8 cellular contexts compared by ENCODE assay signal in the genomic region with DNA sequence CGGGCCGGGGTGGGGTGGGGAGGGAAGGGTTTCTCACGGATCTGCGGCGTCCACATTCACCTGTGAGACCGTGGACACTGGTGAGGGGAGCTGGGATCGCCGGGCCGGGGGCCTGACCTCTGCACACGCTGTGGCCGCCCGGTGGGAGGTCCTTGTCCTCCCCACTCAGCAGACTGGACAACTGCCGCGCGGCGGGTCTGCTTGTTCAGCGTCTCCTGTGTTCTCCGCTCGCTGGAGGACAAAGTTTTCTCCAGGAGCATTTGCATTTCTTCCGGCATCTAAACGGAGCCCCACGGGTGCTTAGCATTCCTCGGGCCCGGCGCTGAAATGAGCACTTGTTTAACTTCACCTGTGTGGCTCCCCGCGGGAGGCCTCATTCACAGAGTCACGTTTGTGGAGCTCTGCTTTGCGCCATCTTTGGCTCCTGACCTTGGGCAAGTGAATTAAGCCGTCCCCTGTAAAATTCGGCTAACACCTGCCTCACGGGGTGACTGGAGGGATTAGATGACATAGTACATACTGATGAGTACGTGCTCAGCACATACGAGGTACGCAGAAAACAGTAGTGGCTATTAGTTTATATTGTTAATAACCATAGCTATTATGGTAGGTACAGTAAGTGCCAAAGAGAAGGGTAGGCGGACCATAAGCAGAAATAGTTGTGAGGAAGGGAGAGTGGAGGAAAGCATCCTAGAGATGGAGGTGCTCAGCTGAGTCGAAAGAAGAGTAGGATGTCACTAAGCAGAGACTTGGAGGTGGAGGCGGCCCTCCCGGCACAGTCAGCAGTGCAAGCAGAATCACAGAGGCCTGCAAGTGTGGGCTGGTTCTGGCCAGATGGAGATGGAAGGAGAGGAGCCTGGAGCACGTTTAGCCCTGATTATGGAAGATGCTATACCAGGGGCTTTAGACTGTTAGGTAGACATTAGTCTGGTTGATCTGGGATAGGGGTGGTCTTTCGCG. TPM values are rescaled to one million over a fixed set of nuclear protein-coding genes. Genes with fewer than 3 reads are reported as not detected.
DNase-seq lines count a peak whose midpoint lies in the region; ATAC-seq, FAIRE-seq and TF ChIP-seq lines count a peak whose summit lies in the region.

No MANE protein-coding gene starts in this region.

- 4 to 5% methylated on average over 42 of the region's 42 CpGs for WGBS in pancreas, 2 donors

- peak overlapping the region; percentile 93 for H3K27ac Mint-ChIP-seq in activated CD8-positive, alpha-beta T cell treated with anti-CD3 and anti-CD28 coated beads, Interleukin-2, amount 10 ng/mL, durations not matched to agents 7 days and 5 days

- ATAC-seq in HG03039 (IDR thresholded peaks at IDR 0.05; ENCODE audit: unreplicated experiment) (peak; percentile 15), pancreas (peak; percentile 32 to 63 (median 60)), HG03095 (IDR thresholded peaks at IDR 0.05; ENCODE audit: unreplicated experiment) (no peak), GM18873 (IDR thresholded peaks at IDR 0.05; ENCODE audit: low FRiP score, unreplicated experiment) (no peak)
- ATAC-seq in activated CD8-positive, alpha-beta T cell treated with anti-CD3 and anti-CD28 coated beads, Interleukin-2, amount 10 ng/mL, durations not matched to agents 7 days and 5 days, result peak; percentile 18

- no peaks in the 10 kb centered on the region for H3K9me3 ChIP-seq in pancreas

- CTCF ChIA-PET in activated CD8-positive, alpha-beta T cell treated with anti-CD3 and anti-CD28 coated beads, Interleukin-2, amount 10 ng/mL, durations not matched to agents 7 days and 5 days (lab: Charles Lee), result interaction anchor here (0.8 to 1.8 kb wide), 6 partner anchors 29 to 412 kb away, joined by 3 to 5 read pairs (median 3); no protein-coding TSS in a partner anchor

- peaks cover 0 to 11% (median 5%) of the 10 kb centered on the region in 3 donors for H3K4me1 ChIP-seq in pancreas

- H3K27ac ChIP-seq in pancreas, result peak overlapping the region; percentile 75 to 91 (median 87)

- DNase-seq in EL (peak; percentile 29), glomerular visceral epithelial cell (ENCODE audit: extremely low spot score) (peak; percentile 20), pancreas (peak in 3 of 6 donors; percentile 48 to 76 (median 56)), NCI-H187 treated with DMSO at 0.1 percent for 48 hours (lab: John Stamatoyannopoulos, UW) (no peak)
- DNase-seq in activated CD8-positive, alpha-beta T cell treated with anti-CD3 and anti-CD28 coated beads, Interleukin-2, amount 10 ng/mL, durations not matched to agents 7 days and 5 days, result peak; percentile 35

- no peaks in the 10 kb centered on the region for H3K9me3 Mint-ChIP-seq in activated CD8-positive, alpha-beta T cell treated with anti-CD3 and anti-CD28 coated beads, Interleukin-2, amount 10 ng/mL, durations not matched to agents 7 days and 5 days (ENCODE audit: insufficient read depth)

- FAIRE-seq in pancreas (lab: Jason Lieb, UNC), result no peak

- no peaks in the 10 kb centered on the region for H3K27me3 ChIP-seq in pancreas

- H3K36me3 ChIP-seq in pancreas, result peaks cover 3 to 22% (median 19%) of the 10 kb centered on the region in 3 donors

- peak overlapping the region; percentile 95 for H3K4me3 Mint-ChIP-seq in activated CD8-positive, alpha-beta T cell treated with anti-CD3 and anti-CD28 coated beads, Interleukin-2, amount 10 ng/mL, durations not matched to agents 7 days and 5 days

- peak overlapping the region; percentile 53 to 96 (median 86) for H3K4me3 ChIP-seq in pancreas

- peaks cover 21% of the 10 kb centered on the region for H3K4me1 Mint-ChIP-seq in activated CD8-positive, alpha-beta T cell treated with anti-CD3 and anti-CD28 coated beads, Interleukin-2, amount 10 ng/mL, durations not matched to agents 7 days and 5 days (ENCODE audit: low read depth)

- intact Hi-C loops in pancreas (cut with DNase I), result loop anchor here in 1 of 3 donors (10.0 kb wide), 1 partner anchor 322 kb away; no protein-coding TSS in a partner anchor

- H3K36me3 Mint-ChIP-seq in activated CD8-positive, alpha-beta T cell treated with anti-CD3 and anti-CD28 coated beads, Interleukin-2, amount 10 ng/mL, durations not matched to agents 7 days and 5 days (ENCODE audit: low read depth), result peaks cover 64% of the 10 kb centered on the region

- H3K27me3 Mint-ChIP-seq in activated CD8-positive, alpha-beta T cell treated with anti-CD3 and anti-CD28 coated beads, Interleukin-2, amount 10 ng/mL, durations not matched to agents 7 days and 5 days (ENCODE audit: low read depth), result no peaks in the 10 kb centered on the region

- no peak for TF ChIP-seq CTCF in pancreas (IDR thresholded peaks at IDR 0.05)

- POLR2A ChIA-PET in activated CD8-positive, alpha-beta T cell treated with anti-CD3 and anti-CD28 coated beads, Interleukin-2, amount 10 ng/mL, durations not matched to agents 7 days and 5 days (lab: Charles Lee), result interaction anchor here (0.7 to 1.6 kb wide), 6 partner anchors 17 to 251 kb away, joined by 3 to 4 read pairs (median 3); partner anchors contain the start of gene TTC38

RNA-seq across cellular contexts. Expression of gene TRMU, which starts 0.9 kb away (rescaled TPM):
- total RNA-seq in activated CD8-positive, alpha-beta T cell treated with anti-CD3 and anti-CD28 coated beads, Interleukin-2, amount 10 ng/mL, durations not matched to agents 7 days and 5 days, result 10 to 100 TPM; 84.0 to 84.6 TPM
- 10 to 100 TPM; 15.0 to 27.6 (median 20.8) TPM for total RNA-seq in pancreas
- polyA plus RNA-seq in pancreas, result 10 to 100 TPM; 53.9 to 58.0 TPM

RNA-seq across cellular contexts. Expression of gene GTSE1, which starts 39.7 kb away (rescaled TPM):
- total RNA-seq in activated CD8-positive, alpha-beta T cell treated with anti-CD3 and anti-CD28 coated beads, Interleukin-2, amount 10 ng/mL, durations not matched to agents 7 days and 5 days, result 100 to 1,000 TPM; 111 to 114 TPM
- under 1 TPM in 5 of 6 donors, not detected in 1; 0.12 to 0.75 (median 0.35) TPM for total RNA-seq in pancreas
- polyA plus RNA-seq in pancreas, result under 1 TPM; 0.16 to 0.23 TPM

Comparison
In these comparisons a context has a peak if more than half of its experiments do, and no peak if none do; other contexts are left out.
1. ATAC-seq: peak in HG03039 (single experiment), activated CD8-positive, alpha-beta T cell treated with anti-CD3 and anti-CD28 coated beads, Interleukin-2, amount 10 ng/mL, durations not matched to agents 7 days and 5 days (single experiment) and pancreas (4 of 4); none in HG03095 (single experiment) and GM18873 (single experiment).
2. RNA of gene GTSE1, which starts 39.7 kb away (total RNA-seq): 111 to 114 TPM in activated CD8-positive, alpha-beta T cell treated with anti-CD3 and anti-CD28 coated beads, Interleukin-2, amount 10 ng/mL, durations not matched to agents 7 days and 5 days; 0.12 to 0.75 TPM in pancreas; every median in the first group is over 10 times any median in the second.